7 cellular contexts compared by ENCODE assay signal in the genomic region with DNA sequence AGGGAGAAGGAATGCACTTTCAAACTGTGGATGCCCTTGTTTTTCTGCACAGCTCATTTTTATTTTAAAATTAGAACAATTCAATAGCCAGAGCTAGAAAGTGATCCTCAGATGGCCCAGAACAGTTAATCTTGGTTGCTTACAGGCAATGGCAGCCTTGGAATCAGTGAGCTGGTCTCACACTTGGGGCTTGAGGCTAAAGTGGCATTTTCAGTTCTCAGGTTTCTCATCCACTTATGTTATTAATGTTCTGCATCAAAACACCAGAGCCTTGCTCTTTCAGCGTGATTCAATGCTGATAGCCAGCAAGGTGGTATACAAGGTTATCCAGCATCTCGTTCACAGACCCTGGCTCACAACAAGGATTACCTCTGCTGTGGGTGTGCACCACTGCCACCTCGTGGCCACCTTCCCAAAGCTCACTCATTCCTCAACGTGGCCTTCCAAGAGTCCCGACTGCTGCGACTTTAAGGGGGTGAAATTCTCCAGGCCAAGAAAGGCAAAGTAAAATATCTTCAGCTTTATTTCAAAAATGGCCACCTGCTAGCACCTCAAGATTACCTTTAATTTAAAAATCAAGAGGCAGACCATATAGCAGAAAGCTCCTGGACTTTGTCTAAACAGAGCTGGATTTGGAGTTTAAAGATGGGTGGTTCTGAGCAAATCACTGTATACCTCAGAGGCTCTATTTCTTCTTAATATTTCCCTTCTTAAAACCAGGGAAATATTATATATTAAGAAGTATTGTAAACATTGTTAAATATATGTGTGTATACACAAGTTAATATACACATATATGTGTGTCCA. TPM values are rescaled to one million over a fixed set of nuclear protein-coding genes. Genes with fewer than 3 reads are reported as not detected.
DNase-seq lines count a peak whose midpoint lies in the region; ATAC-seq, FAIRE-seq and TF ChIP-seq lines count a peak whose summit lies in the region.

No MANE protein-coding gene starts in this region.

- no peak overlapping the region for H3K4me3 ChIP-seq in keratinocyte (ENCODE audit: control insufficient read depth in 2 of 3, extremely low read depth in 1 of 3, insufficient read depth in 2 of 3, low read depth in 1 of 3, low read length in 3 of 3)

- no peaks in the 10 kb centered on the region for H3K9me1 ChIP-seq in keratinocyte (ENCODE audit: control insufficient read depth, extremely low read depth, insufficient read depth, low read length)

- peaks cover 0 to 3% (median 0%) of the 10 kb centered on the region in 5 experiments for H3K9me3 Mint-ChIP-seq in brain

- H3K27me3 ChIP-seq in keratinocyte (ENCODE audit: control insufficient read depth, extremely low read depth, insufficient read depth, low read length), result no peaks in the 10 kb centered on the region

- no peak overlapping the region for H3K27ac Mint-ChIP-seq in brain

- dilution Hi-C loops in keratinocyte (cut with MboI; ENCODE audit: extremely low pct_ligation_motif_present, low sequenced_read_pairs), result no loop called here

- H3K36me3 ChIP-seq in keratinocyte (ENCODE audit: control insufficient read depth in 2 of 2, extremely low read depth in 1 of 2, insufficient read depth in 2 of 2, low read length in 2 of 2), result no peaks in the 10 kb centered on the region

- no peak overlapping the region for H3K4me2 ChIP-seq in keratinocyte (ENCODE audit: control insufficient read depth, extremely low read depth, insufficient read depth, low read depth, low read length)

- H4K20me1 ChIP-seq in keratinocyte (ENCODE audit: control insufficient read depth, extremely low read depth, insufficient read depth, low read length), result no peaks in the 10 kb centered on the region

- FAIRE-seq in keratinocyte (lab: Jason Lieb, UNC), result peak; percentile 48

- H3K9ac ChIP-seq in keratinocyte (ENCODE audit: control insufficient read depth, extremely low read depth, insufficient read depth, low read length), result no peak overlapping the region

- DNase-seq in GM10266 (ENCODE audit: extremely low spot score) (peak; percentile 36), HPDE6-E6E7 (ENCODE audit: extremely low spot score) (peak; percentile 15), keratinocyte (ENCODE audit: low read depth, low spot score) (no peak)
- peak; percentile 35 to 62 for DNase-seq in stimulated activated CD4-positive, alpha-beta T cell treated with anti-CD3 and anti-CD28 coated beads, Interleukin-2, amount 100 ng/mL, for 24 hours

- H3K79me2 ChIP-seq in keratinocyte (ENCODE audit: control insufficient read depth, insufficient read depth, low read length), result no peaks in the 10 kb centered on the region

- no peak overlapping the region for H3K27ac ChIP-seq in keratinocyte (ENCODE audit: control insufficient read depth, insufficient read depth, low read length)

- H3K4me3 Mint-ChIP-seq in brain, result no peak overlapping the region

- H3K4me1 Mint-ChIP-seq in brain, result peaks cover 4% of the 10 kb centered on the region

- no peak overlapping the region for H2AFZ ChIP-seq in keratinocyte (ENCODE audit: control insufficient read depth, low read length)

- H3K36me3 Mint-ChIP-seq in brain, result no peaks in the 10 kb centered on the region

- peaks cover 15% of the 10 kb centered on the region for H3K4me1 ChIP-seq in keratinocyte (ENCODE audit: control insufficient read depth, extremely low read depth, insufficient read depth, low read length)

- no peaks in the 10 kb centered on the region for H3K9me3 ChIP-seq in keratinocyte (ENCODE audit: control insufficient read depth, low read depth, low read length)

- TF ChIP-seq CTCF in GM10266 (IDR thresholded peaks at IDR 0.05; ENCODE audit: control insufficient read depth, insufficient read depth, low read depth, missing control alignments) (peak; percentile 90), brain (conservative IDR thresholded peaks at IDR 0.05) (peak; percentile 82 to 85), keratinocyte (optimal IDR thresholded peaks at IDR 0.05 in 1 of 3, IDR thresholded peaks at IDR 0.05 in 1 of 3, conservative IDR thresholded peaks at IDR 0.05 in 1 of 3; ENCODE audit: extremely low read depth in 1 of 3, insufficient read depth in 2 of 3, low read length in 3 of 3) (peak; percentile 82 to 91 (median 85))

- H3K27me3 Mint-ChIP-seq in brain, result peaks cover 3% of the 10 kb centered on the region

- ATAC-seq in GM21526 (IDR thresholded peaks at IDR 0.05; ENCODE audit: low FRiP score, unreplicated experiment) (peak; percentile 95), SK-N-SH treated with all-trans-retinoic acid at 6 μM for 48 hours (peak; percentile 99)

TF ChIP-seq in SK-N-SH treated with all-trans-retinoic acid at 6 μM for 48 hours, 23 proteins besides CTCF, POLR2A, EP300 and RAD21:
- TF ChIP-seq RARB (CRISPR knock-in tag; IDR thresholded peaks at IDR 0.05), result no peak

RNA-seq across cellular contexts. Expression of gene FSHB, which starts 34.2 kb away (rescaled TPM):
- polyA plus RNA-seq in brain (ENCODE audit: insufficient read depth, low read depth, low replicate concordance), result not detected
- polyA plus RNA-seq in keratinocyte, result not detected in 3 replicates
- polyA plus RNA-seq in keratinocyte (2011; ENCODE audit: low read depth), result not detected
- not detected in 2 replicates for polyA plus RNA-seq in keratinocyte (2011; cell fraction: cytosol; rRNA removed)
- polyA plus RNA-seq in keratinocyte (2011; cell fraction: nucleus; rRNA removed), result not detected in 2 replicates
- polyA plus RNA-seq in keratinocyte (2012; ENCODE audit: low replicate concordance), result not detected in 2 replicates
- polyA minus RNA-seq in keratinocyte, result not detected in 3 replicates
- polyA minus RNA-seq in keratinocyte (2011; cell fraction: cytosol; rRNA and poly(A)+ RNA removed), result not detected
- not detected in 2 replicates for polyA minus RNA-seq in keratinocyte (2011; cell fraction: nucleus; rRNA and poly(A)+ RNA removed)
